In the genomic region with DNA sequence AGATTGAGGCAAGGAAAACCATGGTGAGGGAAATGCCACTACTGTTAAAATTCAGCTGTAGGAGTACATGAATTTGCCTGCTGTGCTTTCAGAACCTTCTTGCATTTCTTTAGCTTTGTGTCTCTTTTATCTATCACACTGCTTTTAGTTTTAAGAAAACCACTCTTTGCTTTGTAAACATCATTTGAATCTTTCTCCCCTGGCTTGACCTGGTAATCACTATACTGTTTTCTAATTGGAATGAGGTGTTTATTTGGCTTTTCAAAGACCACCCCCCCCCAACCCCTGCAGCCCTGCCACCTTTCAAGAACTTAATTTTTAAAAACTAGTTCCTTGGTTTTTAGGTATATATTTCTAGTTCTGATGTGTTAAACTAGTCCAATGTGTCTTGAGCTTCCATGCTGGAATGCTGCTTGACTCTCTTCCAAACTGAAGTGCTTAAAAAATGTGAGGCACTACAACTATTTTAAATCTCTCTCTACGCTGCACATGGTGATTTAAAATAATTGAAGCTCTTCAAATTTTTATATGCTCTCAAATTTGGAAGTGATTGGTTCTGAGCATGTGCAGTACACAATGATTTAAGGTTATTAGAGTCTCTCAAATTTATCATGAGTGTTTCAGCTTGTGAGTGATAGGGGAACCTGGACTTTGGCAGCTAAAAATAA, we compare ENCODE assay signal across 1 cellular context.
TF ChIP-seq lines count a peak whose summit lies in the region.

No MANE protein-coding gene starts in this region.

TF ChIP-seq in IMR-90, 13 proteins besides CTCF, POLR2A, EP300 and RAD21:
- TF ChIP-seq USF2 (IDR thresholded peaks at IDR 0.05; ENCODE audit: low read depth, low read length): no peak
- TF ChIP-seq MAZ (IDR thresholded peaks at IDR 0.05; ENCODE audit: borderline replicate concordance, low read depth, low read length): no peak
- TF ChIP-seq FOS (IDR thresholded peaks at IDR 0.05; ENCODE audit: low read depth, low read length): no peak
- no peak for TF ChIP-seq MXI1 (IDR thresholded peaks at IDR 0.05; ENCODE audit: borderline replicate concordance, low read depth, low read length)
- no peak for TF ChIP-seq SMC3 (IDR thresholded peaks at IDR 0.05; ENCODE audit: low read depth, low read length)
- TF ChIP-seq MAFK (IDR thresholded peaks at IDR 0.05; ENCODE audit: low read depth, low read length): no peak
- TF ChIP-seq RFX5 (IDR thresholded peaks at IDR 0.05; ENCODE audit: low read depth, low read length): no peak
- no peak for TF ChIP-seq RCOR1 (IDR thresholded peaks at IDR 0.05; ENCODE audit: insufficient replicate concordance, low read length)
- TF ChIP-seq, protein P1, sequence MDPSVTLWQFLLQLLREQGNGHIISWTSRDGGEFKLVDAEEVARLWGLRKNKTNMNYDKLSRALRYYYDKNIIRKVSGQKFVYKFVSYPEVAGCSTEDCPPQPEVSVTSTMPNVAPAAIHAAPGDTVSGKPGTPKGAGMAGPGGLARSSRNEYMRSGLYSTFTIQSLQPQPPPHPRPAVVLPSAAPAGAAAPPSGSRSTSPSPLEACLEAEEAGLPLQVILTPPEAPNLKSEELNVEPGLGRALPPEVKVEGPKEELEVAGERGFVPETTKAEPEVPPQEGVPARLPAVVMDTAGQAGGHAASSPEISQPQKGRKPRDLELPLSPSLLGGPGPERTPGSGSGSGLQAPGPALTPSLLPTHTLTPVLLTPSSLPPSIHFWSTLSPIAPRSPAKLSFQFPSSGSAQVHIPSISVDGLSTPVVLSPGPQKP (IDR thresholded peaks at IDR 0.05; ENCODE audit: borderline replicate concordance, low read depth, low read length): no peak
- no peak for TF ChIP-seq BHLHE40 (IDR thresholded peaks at IDR 0.05; ENCODE audit: low read depth, low read length)
- TF ChIP-seq CHD1 (IDR thresholded peaks at IDR 0.05; ENCODE audit: low read depth, low read length): no peak
- TF ChIP-seq CEBPB (IDR thresholded peaks at IDR 0.05; ENCODE audit: low read depth, low read length): no peak
- TF ChIP-seq NFE2L2 (IDR thresholded peaks at IDR 0.05; ENCODE audit: low read depth, low read length): no peak
TF ChIP-seq in IMR-90: peak in this region for 0.
